Comparison of ENCODE assay signal across 8 cellular contexts in genomic region chr7:157139142-157140117, GRCh38. TPM values are rescaled to one million over a fixed set of nuclear protein-coding genes. Genes with fewer than 3 reads are reported as not detected.
DNase-seq lines count a peak whose midpoint lies in the region; ATAC-seq and TF ChIP-seq lines count a peak whose summit lies in the region.

No MANE protein-coding gene starts in this region.

- H3K27me3 ChIP-seq in BE2C = no peaks in the 10 kb centered on the region

- H3K36me3 ChIP-seq in BE2C (peaks cover 42% of the 10 kb centered on the region), mucosa of descending colon (ENCODE audit: low read depth) (no peaks in the 10 kb centered on the region)

- peak overlapping the region; percentile 76 for H3K27ac Mint-ChIP-seq in stimulated activated effector memory CD8-positive, alpha-beta T cell treated with anti-CD3 and anti-CD28 coated beads, Interleukin-12 subunit alpha, Interleukin-12 subunit beta, amount 100 ng/mL, for 72 hours

- DNase-seq in BE2C (peak; percentile 24), ecto neural progenitor cell (ENCODE audit: low spot score) (peak; percentile 70), mucosa of descending colon (peak; percentile 60 to 79 (median 79)), NCI-H2196 (lab: John Stamatoyannopoulos, UW; ENCODE audit: unreplicated experiment) (no peak)
- peak; percentile 74 for DNase-seq in activated CD4-positive, CD25-positive, alpha-beta regulatory T cell treated with anti-CD3 and anti-CD28 coated beads, Interleukin-2, amount 50 U/mL, for 72 hours
- DNase-seq in stimulated activated effector memory CD8-positive, alpha-beta T cell treated with anti-CD3 and anti-CD28 coated beads, Interleukin-12 subunit alpha, Interleukin-12 subunit beta, amount 100 ng/mL, for 72 hours (ENCODE audit: low spot score in 2 of 2) = no peak

- ATAC-seq in GM19438 (IDR thresholded peaks at IDR 0.05; ENCODE audit: low read depth, unreplicated experiment) (peak; percentile 54), HG03558 (IDR thresholded peaks at IDR 0.05; ENCODE audit: extremely low read depth, unreplicated experiment) (peak; percentile 29), mucosa of descending colon (peak; percentile 83)
- peak; percentile 82 for ATAC-seq in stimulated activated effector memory CD8-positive, alpha-beta T cell treated with anti-CD3 and anti-CD28 coated beads, Interleukin-12 subunit alpha, Interleukin-12 subunit beta, amount 100 ng/mL, for 72 hours

- H3K4me1 Mint-ChIP-seq in stimulated activated effector memory CD8-positive, alpha-beta T cell treated with anti-CD3 and anti-CD28 coated beads, Interleukin-12 subunit alpha, Interleukin-12 subunit beta, amount 100 ng/mL, for 72 hours = peaks cover 47% of the 10 kb centered on the region

- no peak for TF ChIP-seq CTCF in BE2C (IDR thresholded peaks at IDR 0.05; ENCODE audit: low read depth, low read length)
- no peak for TF ChIP-seq CTCF in mucosa of descending colon (IDR thresholded peaks at IDR 0.05)

- no peaks in the 10 kb centered on the region for H3K9me3 ChIP-seq in BE2C
- no peaks in the 10 kb centered on the region for H3K9me3 ChIP-seq in mucosa of descending colon

- H3K4me1 ChIP-seq in BE2C = no peaks in the 10 kb centered on the region
- H3K4me1 ChIP-seq in mucosa of descending colon (ENCODE audit: low read depth) = peaks cover 18% of the 10 kb centered on the region

- intact Hi-C loops in mucosa of descending colon (cut with DNase I, micrococcal nuclease) = no loop called here

- peak overlapping the region; percentile 99 for H3K4me3 ChIP-seq in BE2C (ENCODE audit: low read depth, low read length)
- peak overlapping the region; percentile 46 for H3K4me3 ChIP-seq in mucosa of descending colon

- H3K36me3 Mint-ChIP-seq in stimulated activated effector memory CD8-positive, alpha-beta T cell treated with anti-CD3 and anti-CD28 coated beads, Interleukin-12 subunit alpha, Interleukin-12 subunit beta, amount 100 ng/mL, for 72 hours = peaks cover 49% of the 10 kb centered on the region

- no peaks in the 10 kb centered on the region for H3K9me3 Mint-ChIP-seq in stimulated activated effector memory CD8-positive, alpha-beta T cell treated with anti-CD3 and anti-CD28 coated beads, Interleukin-12 subunit alpha, Interleukin-12 subunit beta, amount 100 ng/mL, for 72 hours

- peak overlapping the region; percentile 72 for H3K4me3 Mint-ChIP-seq in stimulated activated effector memory CD8-positive, alpha-beta T cell treated with anti-CD3 and anti-CD28 coated beads, Interleukin-12 subunit alpha, Interleukin-12 subunit beta, amount 100 ng/mL, for 72 hours

RNA-seq across cellular contexts. Expression of gene UBE3C, which starts 0.7 kb away (rescaled TPM):
- polyA plus RNA-seq in BE2C (2012; ENCODE audit: insufficient read depth, insufficient read length, low read depth) = 30.7 TPM
- total RNA-seq in mucosa of descending colon = 10 to 100 TPM; 58.1 to 68.0 (median 66.7) TPM

Comparison
In these comparisons a context has a peak if more than half of its experiments do, and no peak if none do; other contexts are left out.
1. DNase-seq: peak in BE2C (single experiment), activated CD4-positive, CD25-positive, alpha-beta regulatory T cell treated with anti-CD3 and anti-CD28 coated beads, Interleukin-2, amount 50 U/mL, for 72 hours (single experiment), ecto neural progenitor cell (single experiment) and mucosa of descending colon (3 of 3); none in stimulated activated effector memory CD8-positive, alpha-beta T cell treated with anti-CD3 and anti-CD28 coated beads, Interleukin-12 subunit alpha, Interleukin-12 subunit beta, amount 100 ng/mL, for 72 hours (0 of 2) and NCI-H2196 (single experiment).
2. ATAC-seq: peak in every context shown above with its lines; median percentile 83 in mucosa of descending colon; 82 in stimulated activated effector memory CD8-positive, alpha-beta T cell treated with anti-CD3 and anti-CD28 coated beads, Interleukin-12 subunit alpha, Interleukin-12 subunit beta, amount 100 ng/mL, for 72 hours; 54 in GM19438; 29 in HG03558.